5 cellular contexts compared by ENCODE assay signal in genomic region chr5:77866198-77866597, GRCh38.
"Had no signal": no experiment of that assay in that cellular context is flagged by ENCODE, and none has a peak within 500 bp of the region (broad histone marks: within the 10 kb centered on the region; RNA-seq: fewer than 3 reads in every experiment).

No MANE protein-coding gene starts in this region.

- H2AFZ ChIP-seq: GM23338 had no signal

- H3K4me2 ChIP-seq: GM23338 had no signal

- H3K9me3 Mint-ChIP-seq: GM23338, H9 had no signal

- H3K4me1 Mint-ChIP-seq: GM23338, H9 had no signal

- H3K27ac Mint-ChIP-seq: GM23338, H9 had no signal

- H3K4me3 Mint-ChIP-seq: GM23338, H9 had no signal

- ATAC-seq: GM23338, K562 had no signal

- H3K4me3 ChIP-seq: GM23338, K562 had no signal

- DNase-seq: H9, HCEC 1CT, IMR-90 had no signal
